ENCODE assay signal across 1 cellular context in genomic region chr3:155870945-155871745, GRCh38.
TF ChIP-seq lines count a peak whose summit lies in the region.

No MANE protein-coding gene starts in this region.

TF ChIP-seq in K562, 482 proteins besides CTCF, POLR2A, EP300 and RAD21 (continued from another document and continues in another):
- TF ChIP-seq, protein P1, sequence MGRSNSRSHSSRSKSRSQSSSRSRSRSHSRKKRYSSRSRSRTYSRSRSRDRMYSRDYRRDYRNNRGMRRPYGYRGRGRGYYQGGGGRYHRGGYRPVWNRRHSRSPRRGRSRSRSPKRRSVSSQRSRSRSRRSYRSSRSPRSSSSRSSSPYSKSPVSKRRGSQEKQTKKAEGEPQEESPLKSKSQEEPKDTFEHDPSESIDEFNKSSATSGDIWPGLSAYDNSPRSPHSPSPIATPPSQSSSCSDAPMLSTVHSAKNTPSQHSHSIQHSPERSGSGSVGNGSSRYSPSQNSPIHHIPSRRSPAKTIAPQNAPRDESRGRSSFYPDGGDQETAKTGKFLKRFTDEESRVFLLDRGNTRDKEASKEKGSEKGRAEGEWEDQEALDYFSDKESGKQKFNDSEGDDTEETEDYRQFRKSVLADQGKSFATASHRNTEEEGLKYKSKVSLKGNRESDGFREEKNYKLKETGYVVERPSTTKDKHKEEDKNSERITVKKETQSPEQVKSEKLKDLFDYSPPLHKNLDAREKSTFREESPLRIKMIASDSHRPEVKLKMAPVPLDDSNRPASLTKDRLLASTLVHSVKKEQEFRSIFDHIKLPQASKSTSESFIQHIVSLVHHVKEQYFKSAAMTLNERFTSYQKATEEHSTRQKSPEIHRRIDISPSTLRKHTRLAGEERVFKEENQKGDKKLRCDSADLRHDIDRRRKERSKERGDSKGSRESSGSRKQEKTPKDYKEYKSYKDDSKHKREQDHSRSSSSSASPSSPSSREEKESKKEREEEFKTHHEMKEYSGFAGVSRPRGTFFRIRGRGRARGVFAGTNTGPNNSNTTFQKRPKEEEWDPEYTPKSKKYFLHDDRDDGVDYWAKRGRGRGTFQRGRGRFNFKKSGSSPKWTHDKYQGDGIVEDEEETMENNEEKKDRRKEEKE (IDR thresholded peaks at IDR 0.05; ENCODE audit: borderline replicate concordance in 1 of 2, control insufficient read depth in 1 of 2, low read depth in 2 of 2, low read length in 1 of 2): no peak
- TF ChIP-seq ZC3H4 (CRISPR knock-in tag; IDR thresholded peaks at IDR 0.05; ENCODE audit: borderline replicate concordance) (peak; percentile 41; the same call in 1 of the 2 replicates), RB1 (IDR thresholded peaks at IDR 0.05; ENCODE audit: low read depth) (peak; percentile 87), KAT7 (CRISPR knock-in tag; IDR thresholded peaks at IDR 0.05; ENCODE audit: borderline replicate concordance) (peak; percentile 79; the same call in 1 of the 2 replicates), AFF1 (IDR thresholded peaks at IDR 0.05; ENCODE audit: low read depth in 1 of 2, partially characterized antibody in 2 of 2) (peak in 1 of 2 experiments; percentile 16), IFI16 (CRISPR knock-in tag; IDR thresholded peaks at IDR 0.05) (no peak), TCFL5 (CRISPR knock-in tag; conservative IDR thresholded peaks at IDR 0.05) (no peak), TAF9B (IDR thresholded peaks at IDR 0.05; ENCODE audit: partially characterized antibody) (no peak), JUND (IDR thresholded peaks at IDR 0.05; ENCODE audit: borderline replicate concordance, low read depth, low read length) (no peak), JUND (tag; IDR thresholded peaks at IDR 0.05; ENCODE audit: borderline replicate concordance, low read depth, low read length) (no peak), CUX1 (CRISPR knock-in tag; IDR thresholded peaks at IDR 0.05) (no peak), NFRKB (IDR thresholded peaks at IDR 0.05; ENCODE audit: low read depth) (peak; percentile 32; the same call in 1 of the 2 replicates), CTCFL (IDR thresholded peaks at IDR 0.05; ENCODE audit: borderline replicate concordance, insufficient read depth, low read depth, low read length, poor library complexity, severe bottlenecking) (peak; percentile 80), NR2C2 (CRISPR knock-in tag; IDR thresholded peaks at IDR 0.05) (peak; percentile 30; the same call in 1 of the 2 replicates), NR2C2 (tag; IDR thresholded peaks at IDR 0.05) (no peak), E2F3 (CRISPR knock-in tag; IDR thresholded peaks at IDR 0.05) (peak; percentile 67; the same call in 1 of the 2 replicates), RUNX1 (IDR thresholded peaks at IDR 0.05; ENCODE audit: low read depth) (no peak), POLR2AphosphoS5 (IDR thresholded peaks at IDR 0.05; ENCODE audit: control insufficient read depth, insufficient read depth, low read depth, low read length) (no peak), ZNF592 (IDR thresholded peaks at IDR 0.05) (peak; percentile 66), FOXK1 (CRISPR knock-in tag; IDR thresholded peaks at IDR 0.05; ENCODE audit: borderline replicate concordance) (no peak), ZFP1 (CRISPR knock-in tag; IDR thresholded peaks at IDR 0.05) (no peak), PTRF (tag; IDR thresholded peaks at IDR 0.05) (no peak), NELFE (IDR thresholded peaks at IDR 0.05; ENCODE audit: insufficient read depth, insufficient read length) (no peak), ARID3A (IDR thresholded peaks at IDR 0.05; ENCODE audit: borderline replicate concordance, low read depth, low read length) (no peak), GATAD2B (IDR thresholded peaks at IDR 0.05; ENCODE audit: borderline replicate concordance) (0 out of 2 replicates have a peak, but pooled peaks have one; percentile 63), BRD4 (IDR thresholded peaks at IDR 0.05) (peak; percentile 84)
- TF ChIP-seq, protein P2, sequence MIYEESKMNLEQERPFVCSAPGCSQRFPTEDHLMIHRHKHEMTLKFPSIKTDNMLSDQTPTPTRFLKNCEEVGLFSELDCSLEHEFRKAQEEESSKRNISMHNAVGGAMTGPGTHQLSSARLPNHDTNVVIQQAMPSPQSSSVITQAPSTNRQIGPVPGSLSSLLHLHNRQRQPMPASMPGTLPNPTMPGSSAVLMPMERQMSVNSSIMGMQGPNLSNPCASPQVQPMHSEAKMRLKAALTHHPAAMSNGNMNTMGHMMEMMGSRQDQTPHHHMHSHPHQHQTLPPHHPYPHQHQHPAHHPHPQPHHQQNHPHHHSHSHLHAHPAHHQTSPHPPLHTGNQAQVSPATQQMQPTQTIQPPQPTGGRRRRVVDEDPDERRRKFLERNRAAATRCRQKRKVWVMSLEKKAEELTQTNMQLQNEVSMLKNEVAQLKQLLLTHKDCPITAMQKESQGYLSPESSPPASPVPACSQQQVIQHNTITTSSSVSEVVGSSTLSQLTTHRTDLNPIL (CRISPR knock-in tag; IDR thresholded peaks at IDR 0.05): no peak
- TF ChIP-seq, protein P3, sequence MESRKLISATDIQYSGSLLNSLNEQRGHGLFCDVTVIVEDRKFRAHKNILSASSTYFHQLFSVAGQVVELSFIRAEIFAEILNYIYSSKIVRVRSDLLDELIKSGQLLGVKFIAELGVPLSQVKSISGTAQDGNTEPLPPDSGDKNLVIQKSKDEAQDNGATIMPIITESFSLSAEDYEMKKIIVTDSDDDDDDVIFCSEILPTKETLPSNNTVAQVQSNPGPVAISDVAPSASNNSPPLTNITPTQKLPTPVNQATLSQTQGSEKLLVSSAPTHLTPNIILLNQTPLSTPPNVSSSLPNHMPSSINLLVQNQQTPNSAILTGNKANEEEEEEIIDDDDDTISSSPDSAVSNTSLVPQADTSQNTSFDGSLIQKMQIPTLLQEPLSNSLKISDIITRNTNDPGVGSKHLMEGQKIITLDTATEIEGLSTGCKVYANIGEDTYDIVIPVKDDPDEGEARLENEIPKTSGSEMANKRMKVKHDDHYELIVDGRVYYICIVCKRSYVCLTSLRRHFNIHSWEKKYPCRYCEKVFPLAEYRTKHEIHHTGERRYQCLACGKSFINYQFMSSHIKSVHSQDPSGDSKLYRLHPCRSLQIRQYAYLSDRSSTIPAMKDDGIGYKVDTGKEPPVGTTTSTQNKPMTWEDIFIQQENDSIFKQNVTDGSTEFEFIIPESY (CRISPR knock-in tag; IDR thresholded peaks at IDR 0.05): no peak
